ENCODE assay signal across 8 cellular contexts in the genomic region with DNA sequence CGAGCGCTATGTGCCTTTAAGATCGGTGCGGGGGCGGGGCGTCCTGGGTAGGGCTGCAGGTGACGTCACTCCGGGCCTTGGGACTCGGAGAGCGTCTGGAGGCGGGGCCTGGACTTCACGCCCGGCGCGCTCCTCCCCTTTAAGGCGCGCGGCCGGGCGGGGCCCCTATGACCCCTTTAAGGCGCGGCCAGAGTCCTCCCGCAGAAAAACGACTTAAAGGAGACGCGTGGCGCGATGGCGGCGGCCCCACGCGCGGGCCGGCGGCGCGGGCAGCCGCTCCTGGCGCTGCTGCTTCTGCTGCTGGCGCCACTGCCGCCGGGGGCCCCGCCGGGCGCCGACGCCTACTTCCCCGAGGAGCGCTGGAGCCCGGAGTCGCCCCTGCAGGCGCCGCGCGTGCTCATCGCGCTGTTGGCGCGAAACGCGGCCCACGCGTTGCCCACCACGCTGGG. TPM values are rescaled to one million over a fixed set of nuclear protein-coding genes. Genes with fewer than 3 reads are reported as not detected.
A peak's percentile ranks its signal among the peaks of the same experiment; 100 is the strongest.
DNase-seq lines count a peak whose midpoint lies in the region; ATAC-seq and TF ChIP-seq lines count a peak whose summit lies in the region.

TSS of gene COLGALT1 (plus strand) at position 170 of the 449 bp plus-strand sequence. CDS start at position 235, 65 bp downstream.

- ATAC-seq in HG02970 (IDR thresholded peaks at IDR 0.05; ENCODE audit: low FRiP score, unreplicated experiment) (peak; percentile 96), right cardiac atrium (peak; percentile 95 to 98)

- intact Hi-C loops in ascending aorta (cut with DNase I): loop anchor here (1.0 to 5.0 kb wide), 4 partner anchors 43 to 302 kb away; partner anchors contain the start of gene RPL18A
- intact Hi-C loops in right cardiac atrium (cut with DNase I): no loop called here
- intact Hi-C loops in uterus (cut with DNase I; ENCODE audit: low total_unique reads): no loop called here

- TF ChIP-seq CTCF in ascending aorta (IDR thresholded peaks at IDR 0.05): peak in 1 of 3 experiments; percentile 24
- TF ChIP-seq CTCF in uterus (IDR thresholded peaks at IDR 0.05): peak in 2 of 4 experiments; percentile 17 to 38

- peaks cover 15 to 16% of the 10 kb centered on the region in 2 donors for H3K36me3 ChIP-seq in ascending aorta
- no peaks in the 10 kb centered on the region for H3K36me3 ChIP-seq in uterus

- H3K9me3 ChIP-seq in ascending aorta (no peaks in the 10 kb centered on the region), right cardiac atrium (ENCODE audit: control insufficient read depth, low read length) (no peaks in the 10 kb centered on the region), uterus (no peaks in the 10 kb centered on the region)

- TF ChIP-seq POLR2A in GM15510 (IDR thresholded peaks at IDR 0.05; ENCODE audit: borderline replicate concordance, extremely low read depth, insufficient read length) (peak; percentile 44), uterus (IDR thresholded peaks at IDR 0.05) (peak; percentile 38 to 63)

- H3K4me3 ChIP-seq in ascending aorta: peak within 1 kb of the TSS; percentile 93 to 96
- peak within 1 kb of the TSS; percentile 77 for H3K4me3 ChIP-seq in right cardiac atrium (ENCODE audit: low read length)
- peak within 1 kb of the TSS; percentile 76 to 99 for H3K4me3 ChIP-seq in uterus

- H3K27me3 ChIP-seq in ascending aorta: no peaks in the 10 kb centered on the region
- H3K27me3 ChIP-seq in right cardiac atrium (ENCODE audit: control insufficient read depth, insufficient read depth): no peaks in the 10 kb centered on the region
- H3K27me3 ChIP-seq in uterus: no peaks in the 10 kb centered on the region

- peak within 1 kb of the TSS; percentile 57 to 60 for H3K27ac ChIP-seq in ascending aorta
- peak within 1 kb of the TSS; percentile 71 for H3K27ac ChIP-seq in right cardiac atrium (ENCODE audit: low read length)
- H3K27ac ChIP-seq in uterus: peak within 1 kb of the TSS; percentile 78 to 80

- under 1% methylated on average over 64 of the region's 64 CpGs for WGBS in right cardiac atrium

- DNase-seq in NCI-H2029 treated with DMSO at 0.1 percent for 48 hours (lab: John Stamatoyannopoulos, UW) (peak; percentile 91), T-helper 22 cell (ENCODE audit: low read depth) (peak; percentile 95), ascending aorta (ENCODE audit: low spot score in 2 of 2) (peak; percentile 95 to 99), right cardiac atrium (peak; percentile 99 to 100 (median 99)), putamen (ENCODE audit: low spot score) (peak; percentile 98), uterus (peak; percentile 98 to 99)

- peaks cover 0 to 9% of the 10 kb centered on the region in 2 donors for H3K4me1 ChIP-seq in ascending aorta
- peaks cover 5% of the 10 kb centered on the region for H3K4me1 ChIP-seq in right cardiac atrium (ENCODE audit: control insufficient read depth, insufficient read depth, low read length)
- peaks cover 0 to 8% of the 10 kb centered on the region in 2 donors for H3K4me1 ChIP-seq in uterus

RNA-seq across cellular contexts. Expression of gene COLGALT1, which starts in this region (rescaled TPM):
- total RNA-seq in ascending aorta: 95.4 TPM
- 10 to 100 TPM; 25.1 to 36.3 (median 35.1) TPM for total RNA-seq in right cardiac atrium
- 19.0 TPM for polyA plus RNA-seq in right cardiac atrium
- total RNA-seq in uterus: 10 to 100 TPM; 24.6 to 56.6 (median 52.0) TPM

Comparison
In these comparisons a context has a peak if more than half of its experiments do, and no peak if none do; other contexts are left out.
1. Peak in every context shown above with its lines: DNase-seq, ATAC-seq, H3K4me3 ChIP-seq and H3K27ac ChIP-seq.